8 cellular contexts compared by ENCODE assay signal in the genomic region with DNA sequence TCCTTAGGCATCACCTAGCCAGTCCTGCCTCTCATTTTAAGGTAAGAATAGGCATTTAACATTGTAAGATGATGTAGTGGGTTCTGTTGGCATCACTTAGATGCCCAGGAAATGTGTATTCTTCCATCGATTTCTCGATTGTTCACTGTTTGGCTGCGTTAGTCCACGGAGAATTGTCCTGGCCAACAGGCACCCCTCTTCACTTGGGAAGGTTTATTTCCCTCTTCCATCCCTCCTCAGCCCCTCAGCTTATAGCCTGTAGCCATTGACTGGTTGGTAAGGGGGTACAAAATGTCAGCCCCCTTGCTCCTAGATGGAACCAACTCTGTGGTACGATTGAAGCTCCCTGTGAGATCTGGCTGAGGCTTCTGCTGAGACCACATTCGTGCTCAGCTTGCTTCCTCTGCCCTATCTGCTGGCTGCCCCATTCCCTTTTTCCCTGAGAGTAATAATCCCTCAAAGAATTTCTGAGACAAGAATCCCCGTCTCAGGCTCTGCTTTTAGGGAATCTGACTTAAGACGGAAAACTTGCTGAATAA. TPM values are rescaled to one million over a fixed set of nuclear protein-coding genes. Genes with fewer than 3 reads are reported as not detected.
DNase-seq lines count a peak whose midpoint lies in the region; TF ChIP-seq lines count a peak whose summit lies in the region.

No MANE protein-coding gene starts in this region.

- H3K9me3 ChIP-seq in OCI-LY3 (ENCODE audit: insufficient read depth, low read length) (no peaks in the 10 kb centered on the region), neuron (ENCODE audit: low read length) (no peaks in the 10 kb centered on the region)

- peaks cover 43% of the 10 kb centered on the region for H3K79me2 ChIP-seq in OCI-LY3 (ENCODE audit: low read length)

- peak overlapping the region; percentile 95 for H3K4me3 Mint-ChIP-seq in activated CD4-positive, alpha-beta T cell treated with anti-CD3 and anti-CD28 coated beads, Interleukin-2, amount 10 ng/mL, durations not matched to agents 24 days and 14 days

- no peak for TF ChIP-seq CTCF in OCI-LY3 (IDR thresholded peaks at IDR 0.05; ENCODE audit: low read depth, low read length)

- H3K36me3 Mint-ChIP-seq in activated CD4-positive, alpha-beta T cell treated with anti-CD3 and anti-CD28 coated beads, Interleukin-2, amount 10 ng/mL, durations not matched to agents 24 days and 14 days (ENCODE audit: low read depth) = peaks cover 22% of the 10 kb centered on the region

- H3K9me3 Mint-ChIP-seq in activated CD4-positive, alpha-beta T cell treated with anti-CD3 and anti-CD28 coated beads, Interleukin-2, amount 10 ng/mL, durations not matched to agents 24 days and 14 days = peaks cover 7% of the 10 kb centered on the region

- H3K27ac Mint-ChIP-seq in activated CD4-positive, alpha-beta T cell treated with anti-CD3 and anti-CD28 coated beads, Interleukin-2, amount 10 ng/mL, durations not matched to agents 24 days and 14 days = peak overlapping the region; percentile 91

- H3K4me2 ChIP-seq in OCI-LY3 (ENCODE audit: low read length) = peak overlapping the region; percentile 83

- H2AFZ ChIP-seq in OCI-LY3 (ENCODE audit: low read depth, low read length) = peak overlapping the region; percentile 62; the same call in 1 of the 2 replicates
- peak overlapping the region; percentile 7 for H2AFZ ChIP-seq in neuron (ENCODE audit: low read depth, low read length)

- DNase-seq in activated CD4-positive, alpha-beta T cell treated with anti-CD3 and anti-CD28 coated beads, Interleukin-2, amount 10 ng/mL, durations not matched to agents 24 days and 14 days = peak; percentile 65
- DNase-seq in activated CD4-positive, alpha-beta T cell treated with anti-CD3 and anti-CD28 coated beads, Interleukin-2, amount 50 U/mL, for 48 hours = no peak
- DNase-seq in epithelial cell of prostate (ENCODE audit: low read depth, low spot score) (no peak), GF-D8 (lab: John Stamatoyannopoulos, UW) (no peak), AG08396 (ENCODE audit: low spot score) (no peak), NCI-H128 (lab: John Stamatoyannopoulos, UW; ENCODE audit: unreplicated experiment) (no peak)

- peak overlapping the region; percentile 90 for H3K4me3 ChIP-seq in OCI-LY3 (ENCODE audit: low read length)
- H3K4me3 ChIP-seq in neuron (ENCODE audit: low read length) = peak overlapping the region; percentile 82

- H3K4me1 ChIP-seq in OCI-LY3 (ENCODE audit: low read length) (peaks cover 38% of the 10 kb centered on the region), neuron (ENCODE audit: insufficient read depth, low read length) (no peaks in the 10 kb centered on the region)

- H3K27me3 ChIP-seq in OCI-LY3 (ENCODE audit: low read depth, low read length) = no peaks in the 10 kb centered on the region
- H3K27me3 ChIP-seq in neuron (ENCODE audit: insufficient read depth, low read length) = no peaks in the 10 kb centered on the region

- intact Hi-C loops in activated CD4-positive, alpha-beta T cell treated with anti-CD3 and anti-CD28 coated beads, Interleukin-2, amount 10 ng/mL, durations not matched to agents 24 days and 14 days (cut with micrococcal nuclease) = loop anchor here (1.0 to 5.0 kb wide), 5 partner anchors 9 to 411 kb away; a partner anchor contains a TSS

- H3K9ac ChIP-seq in OCI-LY3 (ENCODE audit: low read length) = peak overlapping the region; percentile 86

- H3K27ac ChIP-seq in OCI-LY3 (ENCODE audit: low read length) (peak overlapping the region; percentile 37; the same call in 1 of the 2 replicates), epithelial cell of prostate (peak overlapping the region; percentile 63)

- H3K4me1 Mint-ChIP-seq in activated CD4-positive, alpha-beta T cell treated with anti-CD3 and anti-CD28 coated beads, Interleukin-2, amount 10 ng/mL, durations not matched to agents 24 days and 14 days = peaks cover 39% of the 10 kb centered on the region

- H3K36me3 ChIP-seq in OCI-LY3 (replicated peaks; ENCODE audit: low read depth, low read length) = peaks cover 4% of the 10 kb centered on the region
- peaks cover under 1% of the 10 kb centered on the region for H3K36me3 ChIP-seq in neuron (ENCODE audit: insufficient read depth, low read length)

- peaks cover 18% of the 10 kb centered on the region; the same call in 1 of the 2 replicates for H4K20me1 ChIP-seq in OCI-LY3 (ENCODE audit: insufficient read depth, low read length)

- no peaks in the 10 kb centered on the region for H3K27me3 Mint-ChIP-seq in activated CD4-positive, alpha-beta T cell treated with anti-CD3 and anti-CD28 coated beads, Interleukin-2, amount 10 ng/mL, durations not matched to agents 24 days and 14 days

RNA-seq across cellular contexts. Expression of a gene that starts 43.4 kb away (rescaled TPM):
- 28.0 and 35.4 TPM in 2 replicates for total RNA-seq in activated CD4-positive, alpha-beta T cell treated with anti-CD3 and anti-CD28 coated beads, Interleukin-2, amount 10 ng/mL, durations not matched to agents 24 days and 14 days

RNA-seq across cellular contexts. Expression of a gene that starts 45.3 kb away (rescaled TPM):
- 4.8 and 4.9 TPM in 2 replicates for total RNA-seq in activated CD4-positive, alpha-beta T cell treated with anti-CD3 and anti-CD28 coated beads, Interleukin-2, amount 10 ng/mL, durations not matched to agents 24 days and 14 days
